16 cellular contexts compared by ENCODE assay signal in the genomic region with DNA sequence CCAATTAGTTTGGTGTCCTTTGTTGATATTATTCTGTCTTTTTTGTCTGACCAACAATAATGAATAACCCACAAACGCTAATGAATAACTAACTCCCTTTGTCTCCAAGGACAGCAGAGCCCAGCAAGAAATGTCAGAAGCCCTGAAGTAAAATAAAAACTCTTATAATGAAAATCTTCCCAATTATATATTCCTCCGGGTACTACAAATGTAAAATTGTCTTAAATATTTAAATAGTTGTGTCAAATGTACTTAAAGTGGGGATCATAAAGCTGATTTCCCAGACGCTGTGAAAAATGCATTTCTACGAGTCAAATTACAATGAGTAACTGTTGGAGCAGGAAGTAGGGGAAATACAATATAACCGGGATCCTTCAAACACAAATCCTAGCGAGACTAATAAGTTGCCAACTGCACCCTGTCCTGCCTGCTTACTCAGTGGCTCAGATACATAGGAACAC. TPM values are rescaled to one million over a fixed set of nuclear protein-coding genes. Genes with fewer than 3 reads are reported as not detected.
DNase-seq lines count a peak whose midpoint lies in the region; ATAC-seq, FAIRE-seq and TF ChIP-seq lines count a peak whose summit lies in the region.
"Had no signal": no experiment of that assay in that cellular context is flagged by ENCODE, and none has a peak within 500 bp of the region (broad histone marks: within the 10 kb centered on the region; RNA-seq: fewer than 3 reads in every experiment).

No MANE protein-coding gene starts in this region.

- peak overlapping the region; percentile 89 for H3K27ac ChIP-seq in mesenchymal stem cell (ENCODE audit: low read length, poor library complexity, severe bottlenecking)
- H3K27ac ChIP-seq: esophagus muscularis mucosa, thyroid gland had no signal

- peak overlapping the region; percentile 24 for H3K4me3 Mint-ChIP-seq in chondrocyte (ENCODE audit: unreplicated experiment)
- H3K4me3 Mint-ChIP-seq: CD4-positive, alpha-beta memory T cell; naive thymus-derived CD8-positive, alpha-beta T cell; T-helper 2 cell treated with Interferon-gamma antibody and Interleukin-4, amounts not matched to agents 5 μg/mL and 100 μg/mL, for 36 hours had no signal

- no peak overlapping the region for H2BK120ac ChIP-seq in mesenchymal stem cell (ENCODE audit: low read depth, low read length)

- peaks cover 6% of the 10 kb centered on the region for H3K4me1 ChIP-seq in mesenchymal stem cell (ENCODE audit: control insufficient read depth, insufficient read depth, low read depth, low read length)
- H3K4me1 ChIP-seq: esophagus muscularis mucosa had no signal

- no peak overlapping the region for H2BK15ac ChIP-seq in mesenchymal stem cell (ENCODE audit: low read depth, poor library complexity, severe bottlenecking)

- H3K23ac ChIP-seq in mesenchymal stem cell (ENCODE audit: low read length in 2 of 2), result no peak overlapping the region

- H3K27me3 Mint-ChIP-seq in chondrocyte (ENCODE audit: low read depth), result no peaks in the 10 kb centered on the region

- H3K4ac ChIP-seq in mesenchymal stem cell (ENCODE audit: low read depth in 1 of 2, low read length in 2 of 2), result no peak overlapping the region

- peak overlapping the region; percentile 81 for H3K27ac Mint-ChIP-seq in chondrocyte (ENCODE audit: unreplicated experiment)
- H3K27ac Mint-ChIP-seq: CD4-positive, alpha-beta memory T cell; naive thymus-derived CD8-positive, alpha-beta T cell; T-helper 2 cell treated with Interferon-gamma antibody and Interleukin-4, amounts not matched to agents 5 μg/mL and 100 μg/mL, for 36 hours had no signal

- WGBS in mesenchymal stem cell, result no CpG with 5 or more reads among the region's 6 CpGs

- no peak overlapping the region for H3K18ac ChIP-seq in mesenchymal stem cell (ENCODE audit: low read depth in 1 of 2, low read length in 2 of 2)

- H3K14ac ChIP-seq in mesenchymal stem cell (ENCODE audit: low read length in 2 of 2), result no peak overlapping the region

- H3K4me2 ChIP-seq in mesenchymal stem cell (ENCODE audit: low read length, poor library complexity, severe bottlenecking), result no peak overlapping the region

- H2BK12ac ChIP-seq in mesenchymal stem cell (ENCODE audit: low read length in 2 of 2), result no peak overlapping the region

- no peak overlapping the region for H2BK5ac ChIP-seq in mesenchymal stem cell (ENCODE audit: low read depth, low read length, poor library complexity, severe bottlenecking)

- no peak for TF ChIP-seq CTCF in chondrocyte (IDR thresholded peaks at IDR 0.05)

- DNase-seq in chondrocyte (ENCODE audit: low spot score), result no peak
- DNase-seq in mesenchymal stem cell, result no peak
- peak; percentile 9 for DNase-seq in urothelium cell line (ENCODE audit: low spot score)
- no peak for DNase-seq in OCI-M2 (lab: John Stamatoyannopoulos, UW; ENCODE audit: unreplicated experiment)
- DNase-seq: activated CD4-positive, alpha-beta T cell treated with anti-CD3 and anti-CD28 coated beads, Interleukin-2, amount 50 U/mL, for 48 hours; CD4-positive, alpha-beta memory T cell; MM.1S; naive thymus-derived CD8-positive, alpha-beta T cell; NCI-H345; thyroid gland had no signal

- peaks cover 17% of the 10 kb centered on the region for H3K79me1 ChIP-seq in mesenchymal stem cell (replicated peaks; ENCODE audit: low read length, poor library complexity, severe bottlenecking)

- peak overlapping the region; percentile 10 for H3K9ac ChIP-seq in mesenchymal stem cell (ENCODE audit: low read length)

- no peak for FAIRE-seq in urothelium cell line (lab: Jason Lieb, UNC)

- no peaks in the 10 kb centered on the region for H3K27me3 ChIP-seq in mesenchymal stem cell (ENCODE audit: control insufficient read depth in 1 of 2, insufficient read depth in 1 of 2, low read length in 2 of 2)
- H3K27me3 ChIP-seq: esophagus muscularis mucosa, thyroid gland had no signal

- H2AK5ac ChIP-seq in mesenchymal stem cell (ENCODE audit: low read length, severe bottlenecking), result no peak overlapping the region

- no peak overlapping the region for H4K8ac ChIP-seq in mesenchymal stem cell (ENCODE audit: low read length)

- H3K9me3 ChIP-seq in mesenchymal stem cell (ENCODE audit: control insufficient read depth, low read length), result no peaks in the 10 kb centered on the region
- H3K9me3 ChIP-seq: esophagus muscularis mucosa, thyroid gland had no signal

- peaks cover 15 to 18% of the 10 kb centered on the region in 2 experiments for H3K36me3 ChIP-seq in mesenchymal stem cell (ENCODE audit: control insufficient read depth in 1 of 2, insufficient read depth in 2 of 2, low read depth in 1 of 2, low read length in 2 of 2)
- H3K36me3 ChIP-seq: esophagus muscularis mucosa, thyroid gland had no signal

- H2AFZ ChIP-seq in mesenchymal stem cell (ENCODE audit: low read depth, low read length), result no peak overlapping the region

- H3K4me3 ChIP-seq in mesenchymal stem cell (ENCODE audit: insufficient read depth in 1 of 2, low read depth in 1 of 2, low read length in 2 of 2), result no peak overlapping the region
- H3K4me3 ChIP-seq: esophagus muscularis mucosa, thyroid gland had no signal

- ATAC-seq in HG03354 (IDR thresholded peaks at IDR 0.05; ENCODE audit: poor library complexity, severe bottlenecking, unreplicated experiment) (peak; percentile 53), HG02973 (IDR thresholded peaks at IDR 0.05; ENCODE audit: unreplicated experiment) (no peak), GM19397 (IDR thresholded peaks at IDR 0.05; ENCODE audit: unreplicated experiment) (no peak)
- ATAC-seq: naive thymus-derived CD8-positive, alpha-beta T cell; Panc1 had no signal

- no peak overlapping the region for H4K91ac ChIP-seq in mesenchymal stem cell (ENCODE audit: low read length)

- H3K36me3 Mint-ChIP-seq in chondrocyte (ENCODE audit: low read depth), result peaks cover 5% of the 10 kb centered on the region
- H3K36me3 Mint-ChIP-seq: CD4-positive, alpha-beta memory T cell had no signal

- H3K4me1 Mint-ChIP-seq in chondrocyte (ENCODE audit: low read depth), result peaks cover 27% of the 10 kb centered on the region
- H3K4me1 Mint-ChIP-seq: CD4-positive, alpha-beta memory T cell had no signal

- no peaks in the 10 kb centered on the region for H3K9me3 Mint-ChIP-seq in chondrocyte (ENCODE audit: low read depth)
- H3K9me3 Mint-ChIP-seq: CD4-positive, alpha-beta memory T cell; naive thymus-derived CD8-positive, alpha-beta T cell; T-helper 2 cell treated with Interferon-gamma antibody and Interleukin-4, amounts not matched to agents 5 μg/mL and 100 μg/mL, for 36 hours had no signal

RNA-seq across cellular contexts. Expression of a gene that starts 22.3 kb away (rescaled TPM):
- total RNA-seq in chondrocyte, result 21.2 to 28.4 TPM (median 27.9 TPM) in 3 replicates
- 19.0 TPM for polyA plus RNA-seq in mesenchymal stem cell (2013, experiment 1 of 2)
- polyA plus RNA-seq in mesenchymal stem cell (2013, experiment 2 of 2), result 18.8 TPM
